20 cellular contexts compared by ENCODE assay signal in genomic region chr2:181470815-181471214, GRCh38. TPM values are rescaled to one million over a fixed set of nuclear protein-coding genes. Genes with fewer than 3 reads are reported as not detected.
DNase-seq lines count a peak whose midpoint lies in the region; ATAC-seq lines count a peak whose summit lies in the region.
"Had no signal": no experiment of that assay in that cellular context is flagged by ENCODE, and none has a peak within 500 bp of the region (broad histone marks: within the 10 kb centered on the region; RNA-seq: fewer than 3 reads in every experiment).

No MANE protein-coding gene starts in this region.

- peak overlapping the region in 2 of 11 experiments; percentile 3 to 7; a peak in 2 of 22 replicates for H3K27ac ChIP-seq in BLaER1 treated with 17β-estradiol and CSF1 and Interleukin-3, amounts not matched to agents 10 nM and 100 nM
- H3K27ac ChIP-seq in CD4-positive, alpha-beta memory T cell (ENCODE audit: low read depth, low read length): peak overlapping the region; percentile 68
- H3K27ac ChIP-seq in effector memory CD4-positive, alpha-beta T cell (ENCODE audit: insufficient read depth, low read length, poor library complexity, severe bottlenecking): peak overlapping the region; percentile 55
- H3K27ac ChIP-seq: esophagus muscularis mucosa, gastroesophageal sphincter, neutrophil, SK-N-MC had no signal

- H3K9me3 Mint-ChIP-seq in CD4-positive, alpha-beta memory T cell: no peaks in the 10 kb centered on the region
- H3K9me3 Mint-ChIP-seq: mesothelial cell of epicardium had no signal

- peak overlapping the region; percentile 80 to 92 (median 87) for H3K27ac Mint-ChIP-seq in CD4-positive, alpha-beta memory T cell
- peak overlapping the region; percentile 96 for H3K27ac Mint-ChIP-seq in T-helper 17 cell
- H3K27ac Mint-ChIP-seq: mesothelial cell of epicardium had no signal

- ATAC-seq in T-helper 17 cell (peak; percentile 23), left colon (no peak)
- ATAC-seq: gastroesophageal sphincter, HepG2, left cardiac atrium had no signal

- H3K9me3 ChIP-seq in BLaER1 treated with 17β-estradiol and CSF1 and Interleukin-3, amounts not matched to agents 10 nM and 100 nM (replicated peaks in 1 of 11): peaks cover 0 to 7% (median 0%) of the 10 kb centered on the region in 11 experiments; a peak in 5 of 22 replicates
- H3K9me3 ChIP-seq in CD4-positive, alpha-beta memory T cell (ENCODE audit: control insufficient read depth in 1 of 2, low read length in 2 of 2): no peaks in the 10 kb centered on the region
- no peaks in the 10 kb centered on the region for H3K9me3 ChIP-seq in T-helper 17 cell (ENCODE audit: control insufficient read depth, low read length, poor library complexity, severe bottlenecking)
- H3K9me3 ChIP-seq in effector memory CD4-positive, alpha-beta T cell (ENCODE audit: control insufficient read depth, low read length): no peaks in the 10 kb centered on the region
- H3K9me3 ChIP-seq: esophagus muscularis mucosa, gastroesophageal sphincter, neutrophil had no signal

- H3K4me3 Mint-ChIP-seq in CD4-positive, alpha-beta memory T cell: peak overlapping the region; percentile 47 to 84 (median 72)
- H3K4me3 Mint-ChIP-seq in T-helper 17 cell: peak overlapping the region; percentile 77
- H3K4me3 Mint-ChIP-seq: mesothelial cell of epicardium had no signal

- no peaks in the 10 kb centered on the region for H3K27me3 ChIP-seq in BLaER1 treated with 17β-estradiol and CSF1 and Interleukin-3, amounts not matched to agents 10 nM and 100 nM
- H3K27me3 ChIP-seq in CD4-positive, alpha-beta memory T cell (ENCODE audit: insufficient read depth, low read length): no peaks in the 10 kb centered on the region
- H3K27me3 ChIP-seq in effector memory CD4-positive, alpha-beta T cell (replicated peaks; ENCODE audit: control insufficient read depth, insufficient read depth, low read length, poor library complexity, severe bottlenecking): no peaks in the 10 kb centered on the region
- H3K27me3 ChIP-seq: esophagus muscularis mucosa, gastroesophageal sphincter, neutrophil had no signal

- H3K4me1 ChIP-seq in BLaER1 treated with 17β-estradiol and CSF1 and Interleukin-3, amounts not matched to agents 10 nM and 100 nM: peaks cover 42 to 69% (median 61%) of the 10 kb centered on the region in 10 experiments
- H3K4me1 ChIP-seq in CD4-positive, alpha-beta memory T cell (ENCODE audit: insufficient read depth, low read length): peaks cover 90% of the 10 kb centered on the region
- peaks cover 27% of the 10 kb centered on the region for H3K4me1 ChIP-seq in effector memory CD4-positive, alpha-beta T cell (ENCODE audit: control insufficient read depth, insufficient read depth, low read length, poor library complexity, severe bottlenecking)
- H3K4me1 ChIP-seq: esophagus muscularis mucosa, gastroesophageal sphincter had no signal

- H3K27me3 Mint-ChIP-seq in CD4-positive, alpha-beta memory T cell: no peaks in the 10 kb centered on the region
- H3K27me3 Mint-ChIP-seq in T-helper 17 cell: no peaks in the 10 kb centered on the region

- H3K36me3 ChIP-seq in BLaER1 treated with 17β-estradiol and CSF1 and Interleukin-3, amounts not matched to agents 10 nM and 100 nM: peaks cover 32 to 96% (median 85%) of the 10 kb centered on the region in 11 experiments
- H3K36me3 ChIP-seq in CD4-positive, alpha-beta memory T cell (ENCODE audit: insufficient read depth, low read length): peaks cover 24% of the 10 kb centered on the region
- peaks cover 16% of the 10 kb centered on the region for H3K36me3 ChIP-seq in effector memory CD4-positive, alpha-beta T cell (ENCODE audit: control insufficient read depth, insufficient read depth, low read length)
- H3K36me3 ChIP-seq: esophagus muscularis mucosa, gastroesophageal sphincter had no signal

- no peak for DNase-seq in CD4-positive, alpha-beta memory T cell
- no peak for DNase-seq in T-helper 17 cell
- DNase-seq in effector memory CD4-positive, alpha-beta T cell: no peak
- no peak for DNase-seq in D341Med (ENCODE audit: low spot score)
- no peak for DNase-seq in dedifferentiated amniotic fluid mesenchymal stem cell (ENCODE audit: extremely low spot score)
- no peak for DNase-seq in NCI-H2196 (lab: John Stamatoyannopoulos, UW; ENCODE audit: unreplicated experiment)
- no peak for DNase-seq in left colon
- DNase-seq: anterior cingulate cortex; caudate nucleus; left cardiac atrium; NCI-H1417 treated with DMSO at 0.1 percent for 48 hours; NK-92 treated with Interleukin-12 subunit alpha and Interleukin-12 subunit beta, amount 100 ng/mL, for 24 hours had no signal

- peaks cover 61 to 72% of the 10 kb centered on the region in 2 donors for H3K36me3 Mint-ChIP-seq in CD4-positive, alpha-beta memory T cell
- H3K36me3 Mint-ChIP-seq in T-helper 17 cell (ENCODE audit: low read depth): peaks cover 6% of the 10 kb centered on the region
- H3K36me3 Mint-ChIP-seq: mesothelial cell of epicardium had no signal

- CTCF ChIA-PET in CD4-positive, alpha-beta memory T cell (lab: Charles Lee; ENCODE audit: partially characterized antibody): interaction anchor here (0.6 to 3.0 kb wide), 8 partner anchors 10 to 366 kb away, joined by 3 to 13 read pairs (median 4); partner anchors contain the start of gene ITGA4

- H3K9ac ChIP-seq in BLaER1 treated with 17β-estradiol and CSF1 and Interleukin-3, amounts not matched to agents 10 nM and 100 nM: no peak overlapping the region

- H3K4me3 ChIP-seq in BLaER1 treated with 17β-estradiol and CSF1 and Interleukin-3, amounts not matched to agents 10 nM and 100 nM: no peak overlapping the region
- peak overlapping the region in 1 of 2 donors; percentile 34 for H3K4me3 ChIP-seq in CD4-positive, alpha-beta memory T cell (ENCODE audit: low read length in 2 of 2)
- no peak overlapping the region for H3K4me3 ChIP-seq in effector memory CD4-positive, alpha-beta T cell (ENCODE audit: insufficient read depth, low read depth, low read length, poor library complexity, severe bottlenecking)
- H3K4me3 ChIP-seq: esophagus muscularis mucosa, gastroesophageal sphincter, SK-N-MC, skin epidermis had no signal

- H3K4me1 Mint-ChIP-seq in CD4-positive, alpha-beta memory T cell: peaks cover 58 to 91% (median 69%) of the 10 kb centered on the region in 4 donors
- peaks cover 50% of the 10 kb centered on the region for H3K4me1 Mint-ChIP-seq in T-helper 17 cell
- H3K4me1 Mint-ChIP-seq: mesothelial cell of epicardium had no signal

- POLR2A ChIA-PET in CD4-positive, alpha-beta memory T cell (lab: Charles Lee; ENCODE audit: partially characterized antibody): interaction anchor here (0.6 to 7.2 kb wide), 3 partner anchors 13 to 150 kb away, joined by 3 to 111 read pairs (median 3); partner anchors contain the start of gene ITGA4

- intact Hi-C loops in CD4-positive, alpha-beta memory T cell (cut with micrococcal nuclease): no loop called here
- intact Hi-C loops in left colon (cut with DNase I, micrococcal nuclease): no loop called here

- peaks cover 47 to 97% (median 93%) of the 10 kb centered on the region in 11 experiments for H4K20me1 ChIP-seq in BLaER1 treated with 17β-estradiol and CSF1 and Interleukin-3, amounts not matched to agents 10 nM and 100 nM

- peak overlapping the region; percentile 41 to 69 (median 58); a peak in 20 of 22 replicates for H3K4me2 ChIP-seq in BLaER1 treated with 17β-estradiol and CSF1 and Interleukin-3, amounts not matched to agents 10 nM and 100 nM

RNA-seq across cellular contexts. Expression of gene ITGA4, which starts 13.6 kb away (rescaled TPM):
- 100 to 1,000 TPM; 278 to 297 TPM for total RNA-seq in CD4-positive, alpha-beta memory T cell
- polyA plus RNA-seq in CD4-positive, alpha-beta memory T cell: 100 to 1,000 TPM; 219 to 256 TPM
- total RNA-seq in T-helper 17 cell: 100 to 1,000 TPM; 227 to 237 TPM
- 10 to 100 TPM in 1 of 2 donors, 1 to 10 TPM in 1; 3.0 to 12.0 TPM for total RNA-seq in left colon
- total RNA-seq: HepG2 had no signal
- polyA plus RNA-seq: HepG2 had no signal

Comparison
In these comparisons a context has a peak if more than half of its experiments do, and no peak if none do; other contexts are left out.
1. RNA of gene ITGA4, which starts 13.6 kb away (total RNA-seq): 278 to 297 TPM in CD4-positive, alpha-beta memory T cell and 227 to 237 TPM in T-helper 17 cell; 3.0 to 12.0 TPM in left colon; every median in the first group is over 10 times any median in the second.